In genomic region chr13:27549406-27549981, GRCh38 we compare ENCODE assay signal across 21 cellular contexts.
DNase-seq lines count a peak whose midpoint lies in the region; ATAC-seq, FAIRE-seq and TF ChIP-seq lines count a peak whose summit lies in the region.
"Had no signal": no experiment of that assay in that cellular context is flagged by ENCODE, and none has a peak within 500 bp of the region (broad histone marks: within the 10 kb centered on the region; RNA-seq: fewer than 3 reads in every experiment).

No MANE protein-coding gene starts in this region.

- peaks cover 3% of the 10 kb centered on the region for H3K36me3 ChIP-seq in smooth muscle cell (ENCODE audit: low read depth)

- no peaks in the 10 kb centered on the region for H3K27me3 ChIP-seq in smooth muscle cell (ENCODE audit: low read depth)
- H3K27me3 ChIP-seq: SJSA1, tibial nerve had no signal

- H2AFZ ChIP-seq in smooth muscle cell (ENCODE audit: low read depth): no peak overlapping the region
- H2AFZ ChIP-seq: GM23338 had no signal

- H3K4me2 ChIP-seq in smooth muscle cell: no peak overlapping the region
- H3K4me2 ChIP-seq: GM23338 had no signal

- no peak overlapping the region for H3K4me3 Mint-ChIP-seq in stimulated activated naive CD8-positive, alpha-beta T cell treated with anti-CD3 and anti-CD28 coated beads, Interleukin-15, amount 100 ng/mL, for 72 hours
- H3K4me3 Mint-ChIP-seq: B cell; GM23338; nephron; stimulated activated memory B cell treated with anti-CD40 and anti-IgM and Interleukin-4, amounts not matched to agents 10 μg/mL and 1 μg/mL and 100 μg/mL, for 72 hours had no signal

- no peaks in the 10 kb centered on the region for H3K9me3 ChIP-seq in smooth muscle cell (replicated peaks; ENCODE audit: low read depth)
- H3K9me3 ChIP-seq: SJSA1, tibial nerve had no signal

- H3K27me3 Mint-ChIP-seq in stimulated activated naive CD8-positive, alpha-beta T cell treated with anti-CD3 and anti-CD28 coated beads, Interleukin-15, amount 100 ng/mL, for 72 hours: no peaks in the 10 kb centered on the region
- H3K27me3 Mint-ChIP-seq: B cell; stimulated activated memory B cell treated with anti-CD40 and anti-IgM and Interleukin-4, amounts not matched to agents 10 μg/mL and 1 μg/mL and 100 μg/mL, for 72 hours had no signal

- no peak overlapping the region for H3K4me3 ChIP-seq in smooth muscle cell
- H3K4me3 ChIP-seq: GM23338, lung, SJSA1, tibial nerve had no signal

- H3F3A ChIP-seq in smooth muscle cell (ENCODE audit: low read depth): no peaks in the 10 kb centered on the region

- peak; percentile 26 for DNase-seq in HPDE6-E6E7 (ENCODE audit: extremely low spot score)
- peak; percentile 86 for DNase-seq in NCI-H69 (lab: John Stamatoyannopoulos, UW)
- peak; percentile 97 for DNase-seq in epithelial cell of prostate (ENCODE audit: low read depth, low spot score)
- DNase-seq in smooth muscle cell (lab: John Stamatoyannopoulos, UW; ENCODE audit: unreplicated experiment): no peak
- DNase-seq in GM19239 (ENCODE audit: insufficient read length, low spot score): no peak
- no peak for DNase-seq in stimulated activated naive CD8-positive, alpha-beta T cell treated with anti-CD3 and anti-CD28 coated beads, Interleukin-15, amount 100 ng/mL, for 72 hours
- DNase-seq: activated gamma-delta T cell, DMS 273 treated with DMSO at 0.1 percent for 48 hours, NCI-H1436 treated with DMSO at 0.1 percent for 48 hours, NCI-H446 treated with DMSO at 0.1 percent for 48 hours had no signal

- H3K9me3 Mint-ChIP-seq in stimulated activated naive CD8-positive, alpha-beta T cell treated with anti-CD3 and anti-CD28 coated beads, Interleukin-15, amount 100 ng/mL, for 72 hours: no peaks in the 10 kb centered on the region
- H3K9me3 Mint-ChIP-seq: GM23338; nephron; stimulated activated memory B cell treated with anti-CD40 and anti-IgM and Interleukin-4, amounts not matched to agents 10 μg/mL and 1 μg/mL and 100 μg/mL, for 72 hours had no signal

- peak overlapping the region; percentile 78 for H3K27ac ChIP-seq in epithelial cell of prostate
- peak overlapping the region; percentile 61 for H3K27ac ChIP-seq in smooth muscle cell (ENCODE audit: low read depth)
- H3K27ac ChIP-seq: SJSA1, tibial nerve had no signal

- H4K20me1 ChIP-seq in smooth muscle cell (ENCODE audit: low read depth): no peaks in the 10 kb centered on the region

- no peak for TF ChIP-seq CTCF in smooth muscle cell (IDR thresholded peaks at IDR 0.05; ENCODE audit: borderline replicate concordance, insufficient read depth, poor library complexity, severe bottlenecking)

- H3K27ac Mint-ChIP-seq in stimulated activated naive CD8-positive, alpha-beta T cell treated with anti-CD3 and anti-CD28 coated beads, Interleukin-15, amount 100 ng/mL, for 72 hours: no peak overlapping the region
- H3K27ac Mint-ChIP-seq: B cell; GM23338; nephron; stimulated activated memory B cell treated with anti-CD40 and anti-IgM and Interleukin-4, amounts not matched to agents 10 μg/mL and 1 μg/mL and 100 μg/mL, for 72 hours had no signal

- no peaks in the 10 kb centered on the region for H3K4me1 ChIP-seq in smooth muscle cell (ENCODE audit: low read depth)
- H3K4me1 ChIP-seq: SJSA1, tibial nerve had no signal

- FAIRE-seq in GM19239 (lab: Jason Lieb, UNC): no peak
- FAIRE-seq: endothelial cell of umbilical vein had no signal

- no peaks in the 10 kb centered on the region for H3K4me1 Mint-ChIP-seq in stimulated activated naive CD8-positive, alpha-beta T cell treated with anti-CD3 and anti-CD28 coated beads, Interleukin-15, amount 100 ng/mL, for 72 hours
- H3K4me1 Mint-ChIP-seq: B cell; GM23338; nephron; stimulated activated memory B cell treated with anti-CD40 and anti-IgM and Interleukin-4, amounts not matched to agents 10 μg/mL and 1 μg/mL and 100 μg/mL, for 72 hours had no signal

- H3K79me2 ChIP-seq in smooth muscle cell (ENCODE audit: low read depth): no peaks in the 10 kb centered on the region

- no peak overlapping the region for H3K9ac ChIP-seq in smooth muscle cell (ENCODE audit: low read depth)

- 91% methylated on average over 8 of the region's 8 CpGs for WGBS in smooth muscle cell (ENCODE audit: low lambda C conversion rate)

- ATAC-seq in HG03039 (IDR thresholded peaks at IDR 0.05; ENCODE audit: unreplicated experiment) (no peak), GM18511 (IDR thresholded peaks at IDR 0.05; ENCODE audit: unreplicated experiment) (no peak)
- ATAC-seq in stimulated activated naive CD8-positive, alpha-beta T cell treated with anti-CD3 and anti-CD28 coated beads, Interleukin-15, amount 100 ng/mL, for 72 hours: no peak
- ATAC-seq: activated CD4-positive, CD25-positive, alpha-beta regulatory T cell treated with anti-CD3 and anti-CD28 coated beads, Interleukin-2, amount 50 U/mL, for 24 hours; GM23338; stimulated activated memory B cell treated with anti-CD40 and anti-IgM and Interleukin-4, amounts not matched to agents 10 μg/mL and 1 μg/mL and 100 μg/mL, for 72 hours had no signal

Comparison
In these comparisons a context has a peak if more than half of its experiments do, and no peak if none do; other contexts are left out.
1. DNase-seq: peak in HPDE6-E6E7 (single experiment), NCI-H69 (single experiment) and epithelial cell of prostate (single experiment); none in smooth muscle cell (single experiment), GM19239 (single experiment) and stimulated activated naive CD8-positive, alpha-beta T cell treated with anti-CD3 and anti-CD28 coated beads, Interleukin-15, amount 100 ng/mL, for 72 hours (0 of 2).